ENCODE assay signal across 19 cellular contexts in the genomic region with DNA sequence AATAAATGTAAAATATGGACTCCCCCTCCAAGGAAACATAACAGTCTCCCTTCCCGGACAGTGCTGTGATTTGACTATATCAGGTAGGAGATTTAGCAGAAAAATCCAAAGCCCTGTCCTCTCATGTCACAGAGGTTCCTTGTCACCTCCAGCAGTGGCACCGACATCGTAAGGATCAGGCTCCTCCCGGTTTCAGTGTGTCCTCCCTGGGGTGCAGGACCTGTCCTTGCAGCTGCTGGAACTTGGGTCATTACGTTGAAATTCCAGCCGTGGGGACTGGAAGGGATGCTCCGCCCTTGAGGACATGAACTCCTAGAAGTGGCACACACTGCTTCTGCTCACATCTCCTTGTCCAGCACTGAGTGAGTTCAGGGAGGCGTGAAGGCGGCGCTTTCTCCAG.
DNase-seq lines count a peak whose midpoint lies in the region; ATAC-seq, FAIRE-seq and TF ChIP-seq lines count a peak whose summit lies in the region.
"Had no signal": no experiment of that assay in that cellular context is flagged by ENCODE, and none has a peak within 500 bp of the region (broad histone marks: within the 10 kb centered on the region; RNA-seq: fewer than 3 reads in every experiment).

No MANE protein-coding gene starts in this region.

- ATAC-seq in K562 = no peak; the same call in 2 of the 3 replicates
- ATAC-seq: Right ventricle myocardium inferior had no signal

- H3K4ac ChIP-seq in mesenchymal stem cell (ENCODE audit: low read depth in 1 of 2, low read length in 2 of 2) = no peak overlapping the region

- no peak for TF ChIP-seq POLR2A in K562 (conservative IDR thresholded peaks at IDR 0.05)

- no peak for TF ChIP-seq CTCF in K562 (IDR thresholded peaks at IDR 0.05 in 2 of 3, conservative IDR thresholded peaks at IDR 0.05 in 1 of 3; ENCODE audit: insufficient read depth in 2 of 3, low read depth in 1 of 3, low read length in 3 of 3)

- H3K4me2 ChIP-seq in K562 (ENCODE audit: insufficient read depth, low read length) (no peak overlapping the region), mesenchymal stem cell (ENCODE audit: low read length, poor library complexity, severe bottlenecking) (no peak overlapping the region)

- TF ChIP-seq EP300 in K562 (IDR thresholded peaks at IDR 0.05; ENCODE audit: low read length) = no peak

- H3K4me1 ChIP-seq in K562 (replicated peaks in 1 of 2; ENCODE audit: control insufficient read depth in 2 of 2, insufficient read depth in 2 of 2, low read length in 2 of 2) (peaks cover 0 to 16% of the 10 kb centered on the region in 2 experiments; a peak in 2 of 5 replicates), mesenchymal stem cell (ENCODE audit: control insufficient read depth, insufficient read depth, low read depth, low read length) (peaks cover 4% of the 10 kb centered on the region), subcutaneous abdominal adipose tissue (ENCODE audit: control insufficient read depth in 5 of 5, insufficient read depth in 5 of 5, low read length in 5 of 5) (peaks cover 8 to 41% (median 20%) of the 10 kb centered on the region in 5 donors)

- H3K9ac ChIP-seq in K562 (ENCODE audit: insufficient read depth in 1 of 2, low read depth in 2 of 2, low read length in 2 of 2) (no peak overlapping the region), mesenchymal stem cell (ENCODE audit: low read length) (peak overlapping the region; percentile 76), subcutaneous abdominal adipose tissue (ENCODE audit: low read length in 5 of 5) (peak overlapping the region in 2 of 5 donors; percentile 21 to 30)

- in situ Hi-C loops in K562 (cut with MboI) = no loop called here

- H4K91ac ChIP-seq in mesenchymal stem cell (ENCODE audit: low read length) = no peak overlapping the region

- no peak overlapping the region for H2AK5ac ChIP-seq in mesenchymal stem cell (ENCODE audit: low read length, severe bottlenecking)

- peak; percentile 32 for DNase-seq in HT-29 (ENCODE audit: low spot score)
- no peak for DNase-seq in K562 (ENCODE audit: extremely low read depth in 1 of 4, low spot score in 3 of 4)
- DNase-seq in mesenchymal stem cell = no peak
- DNase-seq in activated gamma-delta T cell (lab: John Stamatoyannopoulos, UW) = no peak
- no peak for DNase-seq in T-helper 9 cell
- DNase-seq in activated T-cell treated with anti-CD3 and anti-CD28 coated beads, Interleukin-2, amount 50 U/mL, for 1 hour = no peak
- DNase-seq: AML-193, HCEC 1CT, Karpas-422, NCI-H1436, NCI-H1930, NCI-H2171 treated with DMSO at 0.1 percent for 48 hours, NCI-H446, NCI-H69 had no signal

- H3K27me3 ChIP-seq in K562 (ENCODE audit: control insufficient read depth in 2 of 2, insufficient read depth in 2 of 2, low read length in 2 of 2) (peaks cover 35 to 49% of the 10 kb centered on the region in 2 experiments), mesenchymal stem cell (ENCODE audit: control insufficient read depth in 1 of 2, insufficient read depth in 1 of 2, low read length in 2 of 2) (peaks cover 11 to 21% of the 10 kb centered on the region in 2 experiments), subcutaneous abdominal adipose tissue (ENCODE audit: control insufficient read depth in 5 of 5, insufficient read depth in 4 of 5, low read length in 5 of 5) (peaks cover 0 to 26% (median 15%) of the 10 kb centered on the region in 5 donors)

- 8% methylated on average over 10 of the region's 10 CpGs for WGBS in K562 (ENCODE audit: insufficient coverage, low coverage, missing lambda C conversion rate)
- WGBS in mesenchymal stem cell = 82% methylated on average over 10 of the region's 10 CpGs

- intact Hi-C loops in K562 (cut with micrococcal nuclease) = no loop called here

- H3K18ac ChIP-seq in mesenchymal stem cell (ENCODE audit: low read depth in 1 of 2, low read length in 2 of 2) = no peak overlapping the region

- POLR2A ChIA-PET in K562 (lab: Yijun Ruan, JAX) = interaction anchor here (0.6 kb wide), 1 partner anchor 488 kb away, joined by 3 read pairs; no protein-coding TSS in a partner anchor

- H3K79me2 ChIP-seq in K562 (ENCODE audit: control insufficient read depth, insufficient read depth, low read length) = no peaks in the 10 kb centered on the region

- H3K4me3 ChIP-seq in K562 (no peak overlapping the region), mesenchymal stem cell (ENCODE audit: insufficient read depth in 1 of 2, low read depth in 1 of 2, low read length in 2 of 2) (peak overlapping the region in 1 of 2 experiments; percentile 59), subcutaneous abdominal adipose tissue (ENCODE audit: low read depth in 1 of 5, low read length in 5 of 5) (peak overlapping the region in 3 of 5 donors; percentile 7 to 33 (median 26))

- no peak overlapping the region for H4K8ac ChIP-seq in mesenchymal stem cell (ENCODE audit: low read length)

- no peak overlapping the region for H2BK5ac ChIP-seq in mesenchymal stem cell (ENCODE audit: low read depth, low read length, poor library complexity, severe bottlenecking)

- no peaks in the 10 kb centered on the region for H3K79me1 ChIP-seq in mesenchymal stem cell (replicated peaks; ENCODE audit: low read length, poor library complexity, severe bottlenecking)

- no peak overlapping the region for H3K27ac ChIP-seq in K562 (ENCODE audit: extremely low read depth, low read depth, low read length)
- H3K27ac ChIP-seq in mesenchymal stem cell (ENCODE audit: low read length, poor library complexity, severe bottlenecking) = no peak overlapping the region
- H3K27ac ChIP-seq in subcutaneous abdominal adipose tissue (ENCODE audit: low read depth, low read length) = no peak overlapping the region
- H3K27ac ChIP-seq: C4-2B had no signal

- H3K14ac ChIP-seq in mesenchymal stem cell (ENCODE audit: low read length in 2 of 2) = peak overlapping the region in 1 of 2 experiments; percentile 5

- H3K36me3 ChIP-seq in K562 (ENCODE audit: control insufficient read depth, insufficient read depth, low read length) (no peaks in the 10 kb centered on the region), mesenchymal stem cell (ENCODE audit: control insufficient read depth in 1 of 2, insufficient read depth in 2 of 2, low read depth in 1 of 2, low read length in 2 of 2) (no peaks in the 10 kb centered on the region), subcutaneous abdominal adipose tissue (ENCODE audit: control insufficient read depth in 5 of 5, insufficient read depth in 5 of 5, low read length in 5 of 5) (no peaks in the 10 kb centered on the region)

- H4K20me1 ChIP-seq in K562 (replicated peaks; ENCODE audit: control insufficient read depth, insufficient read depth, low read length) = 0 out of 2 replicates have a peak, but pooled peaks cover 4% of the 10 kb centered on the region

- H2AFZ ChIP-seq in K562 (ENCODE audit: low read depth, low read length) (no peak overlapping the region), mesenchymal stem cell (ENCODE audit: low read depth, low read length) (no peak overlapping the region)

- TF ChIP-seq RAD21 in K562 (CRISPR knock-in tag; conservative IDR thresholded peaks at IDR 0.05 in 1 of 2, IDR thresholded peaks at IDR 0.05 in 1 of 2) = no peak

- no peak overlapping the region for H2BK15ac ChIP-seq in mesenchymal stem cell (ENCODE audit: low read depth, poor library complexity, severe bottlenecking)

- FAIRE-seq in K562 (lab: Jason Lieb, UNC) = no peak
- FAIRE-seq: D721Med, RCC 7860 had no signal

- CTCF ChIA-PET in K562 (lab: Yijun Ruan, JAX; ENCODE audit: low intra/inter-chr PET ratio) = no interaction called here

- BruUV-seq in K562 (replicated peaks; lab: Mats Ljungman, UMichigan) = no TSS peak

- no peak overlapping the region for H2BK120ac ChIP-seq in mesenchymal stem cell (ENCODE audit: low read depth, low read length)

- no peaks in the 10 kb centered on the region for H3K9me1 ChIP-seq in K562 (ENCODE audit: control insufficient read depth, insufficient read depth, low read length)

- H3K9me3 ChIP-seq in K562 (replicated peaks; ENCODE audit: control insufficient read depth, insufficient read depth, low read depth, low read length) = no peaks in the 10 kb centered on the region
- no peaks in the 10 kb centered on the region for H3K9me3 ChIP-seq in mesenchymal stem cell (ENCODE audit: control insufficient read depth, low read length)
- H3K9me3 ChIP-seq in subcutaneous abdominal adipose tissue (ENCODE audit: control insufficient read depth in 5 of 5, low read length in 5 of 5) = no peaks in the 10 kb centered on the region

- H3K23ac ChIP-seq in mesenchymal stem cell (ENCODE audit: low read length in 2 of 2) = no peak overlapping the region

- H2BK12ac ChIP-seq in mesenchymal stem cell (ENCODE audit: low read length in 2 of 2) = no peak overlapping the region

TF ChIP-seq in K562, 482 proteins besides CTCF, POLR2A, EP300 and RAD21 (continues in another document):
- TF ChIP-seq, protein P1, sequence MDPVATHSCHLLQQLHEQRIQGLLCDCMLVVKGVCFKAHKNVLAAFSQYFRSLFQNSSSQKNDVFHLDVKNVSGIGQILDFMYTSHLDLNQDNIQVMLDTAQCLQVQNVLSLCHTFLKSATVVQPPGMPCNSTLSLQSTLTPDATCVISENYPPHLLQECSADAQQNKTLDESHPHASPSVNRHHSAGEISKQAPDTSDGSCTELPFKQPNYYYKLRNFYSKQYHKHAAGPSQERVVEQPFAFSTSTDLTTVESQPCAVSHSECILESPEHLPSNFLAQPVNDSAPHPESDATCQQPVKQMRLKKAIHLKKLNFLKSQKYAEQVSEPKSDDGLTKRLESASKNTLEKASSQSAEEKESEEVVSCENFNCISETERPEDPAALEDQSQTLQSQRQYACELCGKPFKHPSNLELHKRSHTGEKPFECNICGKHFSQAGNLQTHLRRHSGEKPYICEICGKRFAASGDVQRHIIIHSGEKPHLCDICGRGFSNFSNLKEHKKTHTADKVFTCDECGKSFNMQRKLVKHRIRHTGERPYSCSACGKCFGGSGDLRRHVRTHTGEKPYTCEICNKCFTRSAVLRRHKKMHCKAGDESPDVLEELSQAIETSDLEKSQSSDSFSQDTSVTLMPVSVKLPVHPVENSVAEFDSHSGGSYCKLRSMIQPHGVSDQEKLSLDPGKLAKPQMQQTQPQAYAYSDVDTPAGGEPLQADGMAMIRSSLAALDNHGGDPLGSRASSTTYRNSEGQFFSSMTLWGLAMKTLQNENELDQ (CRISPR knock-in tag; IDR thresholded peaks at IDR 0.05; ENCODE audit: borderline replicate concordance) = no peak
- TF ChIP-seq ZNF263 (CRISPR knock-in tag; IDR thresholded peaks at IDR 0.05; ENCODE audit: borderline replicate concordance) (peak; percentile 73), RBFOX2 (IDR thresholded peaks at IDR 0.05; ENCODE audit: low read depth, low read length) (no peak), KHSRP (IDR thresholded peaks at IDR 0.05) (no peak)
- TF ChIP-seq, protein P2, sequence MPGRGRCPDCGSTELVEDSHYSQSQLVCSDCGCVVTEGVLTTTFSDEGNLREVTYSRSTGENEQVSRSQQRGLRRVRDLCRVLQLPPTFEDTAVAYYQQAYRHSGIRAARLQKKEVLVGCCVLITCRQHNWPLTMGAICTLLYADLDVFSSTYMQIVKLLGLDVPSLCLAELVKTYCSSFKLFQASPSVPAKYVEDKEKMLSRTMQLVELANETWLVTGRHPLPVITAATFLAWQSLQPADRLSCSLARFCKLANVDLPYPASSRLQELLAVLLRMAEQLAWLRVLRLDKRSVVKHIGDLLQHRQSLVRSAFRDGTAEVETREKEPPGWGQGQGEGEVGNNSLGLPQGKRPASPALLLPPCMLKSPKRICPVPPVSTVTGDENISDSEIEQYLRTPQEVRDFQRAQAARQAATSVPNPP (IDR thresholded peaks at IDR 0.05; ENCODE audit: borderline replicate concordance, insufficient read depth, insufficient read length) = no peak
